In the genomic region with DNA sequence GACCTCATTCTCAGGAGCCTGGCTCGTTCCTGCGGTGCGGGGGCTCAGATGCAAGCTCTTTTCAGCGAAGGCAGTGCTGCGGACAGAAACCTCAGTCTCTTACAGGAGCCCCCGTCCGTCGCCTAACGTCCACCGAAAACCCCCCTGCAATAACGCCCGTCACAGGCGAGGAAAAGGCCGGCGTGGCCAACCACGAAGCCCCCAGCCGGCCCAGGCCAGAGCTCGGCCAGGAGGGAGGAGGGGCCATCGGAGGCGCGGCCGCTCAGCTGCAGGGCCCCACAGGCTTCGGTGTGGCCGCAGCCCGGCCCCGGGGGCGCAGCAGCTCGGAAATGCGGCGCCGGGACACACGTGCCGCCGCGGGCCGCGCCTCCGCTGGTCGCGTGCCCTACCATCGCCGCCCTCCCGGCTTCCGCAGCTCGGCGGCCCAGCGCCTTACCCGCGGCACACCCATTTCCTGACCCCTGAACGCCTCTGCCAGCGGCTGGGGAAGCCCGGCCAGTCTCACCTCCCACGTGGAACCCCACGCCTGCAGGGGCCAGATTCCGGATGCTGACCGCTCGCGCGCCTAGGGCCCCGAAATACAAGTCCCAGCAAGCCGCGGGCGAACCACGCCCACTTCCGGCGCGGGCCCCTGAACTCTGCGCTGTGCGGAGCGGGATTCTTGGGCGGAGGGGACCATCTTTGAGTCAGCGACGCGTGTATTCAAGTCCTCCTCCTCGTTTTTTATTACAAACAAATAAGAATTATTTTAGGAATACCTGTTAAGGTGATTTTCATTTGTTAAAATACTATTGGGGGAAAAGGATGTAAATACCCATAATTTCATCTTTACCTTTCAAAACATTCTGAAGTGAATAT, we compare ENCODE assay signal across 1 cellular context.
TF ChIP-seq lines count a peak whose summit lies in the region.

Gene ZNF239 (minus strand): TSS at position 582 of the 858 bp plus-strand sequence. CDS start 16,537 bp downstream, outside the sequence.

TF ChIP-seq in K562, 482 proteins besides CTCF, POLR2A, EP300 and RAD21 (continued from another document and continues in another):
- TF ChIP-seq, protein P1, sequence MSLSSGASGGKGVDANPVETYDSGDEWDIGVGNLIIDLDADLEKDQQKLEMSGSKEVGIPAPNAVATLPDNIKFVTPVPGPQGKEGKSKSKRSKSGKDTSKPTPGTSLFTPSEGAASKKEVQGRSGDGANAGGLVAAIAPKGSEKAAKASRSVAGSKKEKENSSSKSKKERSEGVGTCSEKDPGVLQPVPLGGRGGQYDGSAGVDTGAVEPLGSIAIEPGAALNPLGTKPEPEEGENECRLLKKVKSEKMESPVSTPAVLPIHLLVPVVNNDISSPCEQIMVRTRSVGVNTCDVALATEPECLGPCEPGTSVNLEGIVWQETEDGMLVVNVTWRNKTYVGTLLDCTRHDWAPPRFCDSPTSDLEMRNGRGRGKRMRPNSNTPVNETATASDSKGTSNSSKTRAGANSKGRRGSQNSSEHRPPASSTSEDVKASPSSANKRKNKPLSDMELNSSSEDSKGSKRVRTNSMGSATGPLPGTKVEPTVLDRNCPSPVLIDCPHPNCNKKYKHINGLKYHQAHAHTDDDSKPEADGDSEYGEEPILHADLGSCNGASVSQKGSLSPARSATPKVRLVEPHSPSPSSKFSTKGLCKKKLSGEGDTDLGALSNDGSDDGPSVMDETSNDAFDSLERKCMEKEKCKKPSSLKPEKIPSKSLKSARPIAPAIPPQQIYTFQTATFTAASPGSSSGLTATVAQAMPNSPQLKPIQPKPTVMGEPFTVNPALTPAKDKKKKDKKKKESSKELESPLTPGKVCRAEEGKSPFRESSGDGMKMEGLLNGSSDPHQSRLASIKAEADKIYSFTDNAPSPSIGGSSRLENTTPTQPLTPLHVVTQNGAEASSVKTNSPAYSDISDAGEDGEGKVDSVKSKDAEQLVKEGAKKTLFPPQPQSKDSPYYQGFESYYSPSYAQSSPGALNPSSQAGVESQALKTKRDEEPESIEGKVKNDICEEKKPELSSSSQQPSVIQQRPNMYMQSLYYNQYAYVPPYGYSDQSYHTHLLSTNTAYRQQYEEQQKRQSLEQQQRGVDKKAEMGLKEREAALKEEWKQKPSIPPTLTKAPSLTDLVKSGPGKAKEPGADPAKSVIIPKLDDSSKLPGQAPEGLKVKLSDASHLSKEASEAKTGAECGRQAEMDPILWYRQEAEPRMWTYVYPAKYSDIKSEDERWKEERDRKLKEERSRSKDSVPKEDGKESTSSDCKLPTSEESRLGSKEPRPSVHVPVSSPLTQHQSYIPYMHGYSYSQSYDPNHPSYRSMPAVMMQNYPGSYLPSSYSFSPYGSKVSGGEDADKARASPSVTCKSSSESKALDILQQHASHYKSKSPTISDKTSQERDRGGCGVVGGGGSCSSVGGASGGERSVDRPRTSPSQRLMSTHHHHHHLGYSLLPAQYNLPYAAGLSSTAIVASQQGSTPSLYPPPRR (CRISPR knock-in tag; IDR thresholded peaks at IDR 0.05; ENCODE audit: borderline replicate concordance): no peak
- TF ChIP-seq ZHX1 (conservative IDR thresholded peaks at IDR 0.05; ENCODE audit: low read length): no peak
- no peak for TF ChIP-seq DMBX1 (CRISPR knock-in tag; IDR thresholded peaks at IDR 0.05; ENCODE audit: borderline replicate concordance)
- TF ChIP-seq, protein P2, sequence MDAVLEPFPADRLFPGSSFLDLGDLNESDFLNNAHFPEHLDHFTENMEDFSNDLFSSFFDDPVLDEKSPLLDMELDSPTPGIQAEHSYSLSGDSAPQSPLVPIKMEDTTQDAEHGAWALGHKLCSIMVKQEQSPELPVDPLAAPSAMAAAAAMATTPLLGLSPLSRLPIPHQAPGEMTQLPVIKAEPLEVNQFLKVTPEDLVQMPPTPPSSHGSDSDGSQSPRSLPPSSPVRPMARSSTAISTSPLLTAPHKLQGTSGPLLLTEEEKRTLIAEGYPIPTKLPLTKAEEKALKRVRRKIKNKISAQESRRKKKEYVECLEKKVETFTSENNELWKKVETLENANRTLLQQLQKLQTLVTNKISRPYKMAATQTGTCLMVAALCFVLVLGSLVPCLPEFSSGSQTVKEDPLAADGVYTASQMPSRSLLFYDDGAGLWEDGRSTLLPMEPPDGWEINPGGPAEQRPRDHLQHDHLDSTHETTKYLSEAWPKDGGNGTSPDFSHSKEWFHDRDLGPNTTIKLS (IDR thresholded peaks at IDR 0.05; ENCODE audit: borderline replicate concordance, low read depth): peak; percentile 97
- TF ChIP-seq PHTF2 (CRISPR knock-in tag; IDR thresholded peaks at IDR 0.05): no peak
- no peak for TF ChIP-seq ZNF23 (CRISPR knock-in tag; IDR thresholded peaks at IDR 0.05)
- TF ChIP-seq ZNF274 (IDR thresholded peaks at IDR 0.05; ENCODE audit: borderline replicate concordance, low read depth, low read length): peak; percentile 30; the same call in 1 of the 2 replicates
- TF ChIP-seq, protein P3, sequence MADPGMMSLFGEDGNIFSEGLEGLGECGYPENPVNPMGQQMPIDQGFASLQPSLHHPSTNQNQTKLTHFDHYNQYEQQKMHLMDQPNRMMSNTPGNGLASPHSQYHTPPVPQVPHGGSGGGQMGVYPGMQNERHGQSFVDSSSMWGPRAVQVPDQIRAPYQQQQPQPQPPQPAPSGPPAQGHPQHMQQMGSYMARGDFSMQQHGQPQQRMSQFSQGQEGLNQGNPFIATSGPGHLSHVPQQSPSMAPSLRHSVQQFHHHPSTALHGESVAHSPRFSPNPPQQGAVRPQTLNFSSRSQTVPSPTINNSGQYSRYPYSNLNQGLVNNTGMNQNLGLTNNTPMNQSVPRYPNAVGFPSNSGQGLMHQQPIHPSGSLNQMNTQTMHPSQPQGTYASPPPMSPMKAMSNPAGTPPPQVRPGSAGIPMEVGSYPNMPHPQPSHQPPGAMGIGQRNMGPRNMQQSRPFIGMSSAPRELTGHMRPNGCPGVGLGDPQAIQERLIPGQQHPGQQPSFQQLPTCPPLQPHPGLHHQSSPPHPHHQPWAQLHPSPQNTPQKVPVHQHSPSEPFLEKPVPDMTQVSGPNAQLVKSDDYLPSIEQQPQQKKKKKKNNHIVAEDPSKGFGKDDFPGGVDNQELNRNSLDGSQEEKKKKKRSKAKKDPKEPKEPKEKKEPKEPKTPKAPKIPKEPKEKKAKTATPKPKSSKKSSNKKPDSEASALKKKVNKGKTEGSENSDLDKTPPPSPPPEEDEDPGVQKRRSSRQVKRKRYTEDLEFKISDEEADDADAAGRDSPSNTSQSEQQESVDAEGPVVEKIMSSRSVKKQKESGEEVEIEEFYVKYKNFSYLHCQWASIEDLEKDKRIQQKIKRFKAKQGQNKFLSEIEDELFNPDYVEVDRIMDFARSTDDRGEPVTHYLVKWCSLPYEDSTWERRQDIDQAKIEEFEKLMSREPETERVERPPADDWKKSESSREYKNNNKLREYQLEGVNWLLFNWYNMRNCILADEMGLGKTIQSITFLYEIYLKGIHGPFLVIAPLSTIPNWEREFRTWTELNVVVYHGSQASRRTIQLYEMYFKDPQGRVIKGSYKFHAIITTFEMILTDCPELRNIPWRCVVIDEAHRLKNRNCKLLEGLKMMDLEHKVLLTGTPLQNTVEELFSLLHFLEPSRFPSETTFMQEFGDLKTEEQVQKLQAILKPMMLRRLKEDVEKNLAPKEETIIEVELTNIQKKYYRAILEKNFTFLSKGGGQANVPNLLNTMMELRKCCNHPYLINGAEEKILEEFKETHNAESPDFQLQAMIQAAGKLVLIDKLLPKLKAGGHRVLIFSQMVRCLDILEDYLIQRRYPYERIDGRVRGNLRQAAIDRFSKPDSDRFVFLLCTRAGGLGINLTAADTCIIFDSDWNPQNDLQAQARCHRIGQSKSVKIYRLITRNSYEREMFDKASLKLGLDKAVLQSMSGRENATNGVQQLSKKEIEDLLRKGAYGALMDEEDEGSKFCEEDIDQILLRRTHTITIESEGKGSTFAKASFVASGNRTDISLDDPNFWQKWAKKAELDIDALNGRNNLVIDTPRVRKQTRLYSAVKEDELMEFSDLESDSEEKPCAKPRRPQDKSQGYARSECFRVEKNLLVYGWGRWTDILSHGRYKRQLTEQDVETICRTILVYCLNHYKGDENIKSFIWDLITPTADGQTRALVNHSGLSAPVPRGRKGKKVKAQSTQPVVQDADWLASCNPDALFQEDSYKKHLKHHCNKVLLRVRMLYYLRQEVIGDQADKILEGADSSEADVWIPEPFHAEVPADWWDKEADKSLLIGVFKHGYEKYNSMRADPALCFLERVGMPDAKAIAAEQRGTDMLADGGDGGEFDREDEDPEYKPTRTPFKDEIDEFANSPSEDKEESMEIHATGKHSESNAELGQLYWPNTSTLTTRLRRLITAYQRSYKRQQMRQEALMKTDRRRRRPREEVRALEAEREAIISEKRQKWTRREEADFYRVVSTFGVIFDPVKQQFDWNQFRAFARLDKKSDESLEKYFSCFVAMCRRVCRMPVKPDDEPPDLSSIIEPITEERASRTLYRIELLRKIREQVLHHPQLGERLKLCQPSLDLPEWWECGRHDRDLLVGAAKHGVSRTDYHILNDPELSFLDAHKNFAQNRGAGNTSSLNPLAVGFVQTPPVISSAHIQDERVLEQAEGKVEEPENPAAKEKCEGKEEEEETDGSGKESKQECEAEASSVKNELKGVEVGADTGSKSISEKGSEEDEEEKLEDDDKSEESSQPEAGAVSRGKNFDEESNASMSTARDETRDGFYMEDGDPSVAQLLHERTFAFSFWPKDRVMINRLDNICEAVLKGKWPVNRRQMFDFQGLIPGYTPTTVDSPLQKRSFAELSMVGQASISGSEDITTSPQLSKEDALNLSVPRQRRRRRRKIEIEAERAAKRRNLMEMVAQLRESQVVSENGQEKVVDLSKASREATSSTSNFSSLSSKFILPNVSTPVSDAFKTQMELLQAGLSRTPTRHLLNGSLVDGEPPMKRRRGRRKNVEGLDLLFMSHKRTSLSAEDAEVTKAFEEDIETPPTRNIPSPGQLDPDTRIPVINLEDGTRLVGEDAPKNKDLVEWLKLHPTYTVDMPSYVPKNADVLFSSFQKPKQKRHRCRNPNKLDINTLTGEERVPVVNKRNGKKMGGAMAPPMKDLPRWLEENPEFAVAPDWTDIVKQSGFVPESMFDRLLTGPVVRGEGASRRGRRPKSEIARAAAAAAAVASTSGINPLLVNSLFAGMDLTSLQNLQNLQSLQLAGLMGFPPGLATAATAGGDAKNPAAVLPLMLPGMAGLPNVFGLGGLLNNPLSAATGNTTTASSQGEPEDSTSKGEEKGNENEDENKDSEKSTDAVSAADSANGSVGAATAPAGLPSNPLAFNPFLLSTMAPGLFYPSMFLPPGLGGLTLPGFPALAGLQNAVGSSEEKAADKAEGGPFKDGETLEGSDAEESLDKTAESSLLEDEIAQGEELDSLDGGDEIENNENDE (IDR thresholded peaks at IDR 0.05; ENCODE audit: low read depth, low read length): no peak
- TF ChIP-seq HMG20B (CRISPR knock-in tag; IDR thresholded peaks at IDR 0.05): no peak
- TF ChIP-seq, protein P4, sequence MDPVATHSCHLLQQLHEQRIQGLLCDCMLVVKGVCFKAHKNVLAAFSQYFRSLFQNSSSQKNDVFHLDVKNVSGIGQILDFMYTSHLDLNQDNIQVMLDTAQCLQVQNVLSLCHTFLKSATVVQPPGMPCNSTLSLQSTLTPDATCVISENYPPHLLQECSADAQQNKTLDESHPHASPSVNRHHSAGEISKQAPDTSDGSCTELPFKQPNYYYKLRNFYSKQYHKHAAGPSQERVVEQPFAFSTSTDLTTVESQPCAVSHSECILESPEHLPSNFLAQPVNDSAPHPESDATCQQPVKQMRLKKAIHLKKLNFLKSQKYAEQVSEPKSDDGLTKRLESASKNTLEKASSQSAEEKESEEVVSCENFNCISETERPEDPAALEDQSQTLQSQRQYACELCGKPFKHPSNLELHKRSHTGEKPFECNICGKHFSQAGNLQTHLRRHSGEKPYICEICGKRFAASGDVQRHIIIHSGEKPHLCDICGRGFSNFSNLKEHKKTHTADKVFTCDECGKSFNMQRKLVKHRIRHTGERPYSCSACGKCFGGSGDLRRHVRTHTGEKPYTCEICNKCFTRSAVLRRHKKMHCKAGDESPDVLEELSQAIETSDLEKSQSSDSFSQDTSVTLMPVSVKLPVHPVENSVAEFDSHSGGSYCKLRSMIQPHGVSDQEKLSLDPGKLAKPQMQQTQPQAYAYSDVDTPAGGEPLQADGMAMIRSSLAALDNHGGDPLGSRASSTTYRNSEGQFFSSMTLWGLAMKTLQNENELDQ (CRISPR knock-in tag; IDR thresholded peaks at IDR 0.05; ENCODE audit: borderline replicate concordance): no peak
- TF ChIP-seq ZSCAN29 (IDR thresholded peaks at IDR 0.05): peak; percentile 60; the same call in 1 of the 2 replicates
- no peak for TF ChIP-seq DACH1 (IDR thresholded peaks at IDR 0.05; ENCODE audit: partially characterized antibody)
- TF ChIP-seq RAD51 (IDR thresholded peaks at IDR 0.05; ENCODE audit: borderline replicate concordance, low read depth): no peak
- TF ChIP-seq BCL6 (CRISPR knock-in tag; IDR thresholded peaks at IDR 0.05): 0 out of 2 replicates have a peak, but pooled peaks have one; percentile 15
- TF ChIP-seq PML (IDR thresholded peaks at IDR 0.05; ENCODE audit: low read length): no peak
- TF ChIP-seq TARDBP (IDR thresholded peaks at IDR 0.05): 0 out of 2 replicates have a peak, but pooled peaks have one; percentile 37
- no peak for TF ChIP-seq LEF1 (IDR thresholded peaks at IDR 0.05)
- no peak for TF ChIP-seq ZNF146 (CRISPR knock-in tag; IDR thresholded peaks at IDR 0.05; ENCODE audit: unreplicated experiment)
- no peak for TF ChIP-seq ELK3 (CRISPR knock-in tag; IDR thresholded peaks at IDR 0.05)
